In genomic region chr2:74186038-74186437, GRCh38 we compare ENCODE assay signal across 9 cellular contexts. TPM values are rescaled to one million over a fixed set of nuclear protein-coding genes. Genes with fewer than 3 reads are reported as not detected.
A peak's percentile ranks its signal among the peaks of the same experiment; 100 is the strongest.
DNase-seq lines count a peak whose midpoint lies in the region; ATAC-seq and TF ChIP-seq lines count a peak whose summit lies in the region.
"Had no signal": no experiment of that assay in that cellular context is flagged by ENCODE, and none has a peak within 500 bp of the region (broad histone marks: within the 10 kb centered on the region; RNA-seq: fewer than 3 reads in every experiment).

No MANE protein-coding gene starts in this region.

- no peaks in the 10 kb centered on the region for H3K9me3 Mint-ChIP-seq in activated T-cell treated with anti-CD3 and anti-CD28 coated beads, Interleukin-2, amount 50 U/mL, for 72 hours
- H3K9me3 Mint-ChIP-seq in chondrocyte (ENCODE audit: low read depth) = no peaks in the 10 kb centered on the region

- H3K4me3 Mint-ChIP-seq in activated T-cell treated with anti-CD3 and anti-CD28 coated beads, Interleukin-2, amount 50 U/mL, for 72 hours = peak overlapping the region; percentile 42 to 60
- no peak overlapping the region for H3K4me3 Mint-ChIP-seq in chondrocyte (ENCODE audit: unreplicated experiment)

- ATAC-seq in GM19468 (IDR thresholded peaks at IDR 0.05; ENCODE audit: extremely low read depth, unreplicated experiment) = peak; percentile 69
- ATAC-seq in HG03469 (IDR thresholded peaks at IDR 0.05; ENCODE audit: unreplicated experiment) = peak; percentile 59
- ATAC-seq in activated T-cell treated with anti-CD3 and anti-CD28 coated beads, Interleukin-2, amount 50 U/mL, for 72 hours (replicated peaks in 1 of 2) = peak; percentile 98
- no peak for ATAC-seq in psoas muscle
- ATAC-seq: HCT116 had no signal

- H3K27me3 Mint-ChIP-seq in activated T-cell treated with anti-CD3 and anti-CD28 coated beads, Interleukin-2, amount 50 U/mL, for 72 hours (ENCODE audit: low read depth) = peaks cover 3% of the 10 kb centered on the region
- peaks cover 4% of the 10 kb centered on the region for H3K27me3 Mint-ChIP-seq in chondrocyte (ENCODE audit: low read depth)

- 81 to 89% (median 83%) methylated on average over 9 of the region's 9 CpGs for WGBS in psoas muscle, 3 donors

- H3K4me3 ChIP-seq in GM08714 (ENCODE audit: low read length) (peak overlapping the region; percentile 19; the same call in 1 of the 2 replicates), psoas muscle (no peak overlapping the region)

- peak; percentile 68 to 73 for DNase-seq in activated T-cell treated with anti-CD3 and anti-CD28 coated beads, Interleukin-2, amount 50 U/mL, for 72 hours
- peak; percentile 34 for DNase-seq in putamen (ENCODE audit: low spot score)
- no peak for DNase-seq in psoas muscle
- DNase-seq in amniotic stem cell (lab: John Stamatoyannopoulos, UW) = no peak
- DNase-seq in chondrocyte (ENCODE audit: low spot score) = no peak

- H3K27ac ChIP-seq in psoas muscle = no peak overlapping the region

- intact Hi-C loops in psoas muscle (cut with DNase I) = no loop called here

- H3K4me1 ChIP-seq in psoas muscle = peaks cover 14% of the 10 kb centered on the region

- H3K36me3 ChIP-seq in psoas muscle (ENCODE audit: insufficient read depth in 1 of 2, low read depth in 1 of 2) = no peaks in the 10 kb centered on the region

- H3K27ac Mint-ChIP-seq in activated T-cell treated with anti-CD3 and anti-CD28 coated beads, Interleukin-2, amount 50 U/mL, for 72 hours = peak overlapping the region; percentile 73
- H3K27ac Mint-ChIP-seq in chondrocyte (ENCODE audit: unreplicated experiment) = no peak overlapping the region

- H3K9me3 ChIP-seq in psoas muscle = no peaks in the 10 kb centered on the region

- no peaks in the 10 kb centered on the region for H3K27me3 ChIP-seq in psoas muscle (ENCODE audit: insufficient read depth in 3 of 3, low read length in 2 of 3)

- H3K4me1 Mint-ChIP-seq in activated T-cell treated with anti-CD3 and anti-CD28 coated beads, Interleukin-2, amount 50 U/mL, for 72 hours (ENCODE audit: low read depth) = peaks cover 44% of the 10 kb centered on the region
- peaks cover 3% of the 10 kb centered on the region for H3K4me1 Mint-ChIP-seq in chondrocyte (ENCODE audit: low read depth)

- no peak for TF ChIP-seq CTCF in psoas muscle (IDR thresholded peaks at IDR 0.05)
- no peak for TF ChIP-seq CTCF in chondrocyte (IDR thresholded peaks at IDR 0.05)

- H3K36me3 Mint-ChIP-seq in activated T-cell treated with anti-CD3 and anti-CD28 coated beads, Interleukin-2, amount 50 U/mL, for 72 hours (ENCODE audit: insufficient read depth in 2 of 2) = peaks cover 0 to 2% of the 10 kb centered on the region in 2 donors
- H3K36me3 Mint-ChIP-seq in chondrocyte (ENCODE audit: low read depth) = no peaks in the 10 kb centered on the region

RNA-seq across cellular contexts. Expression of gene MOB1A, which starts 7.4 kb away (rescaled TPM):
- total RNA-seq in activated T-cell treated with anti-CD3 and anti-CD28 coated beads, Interleukin-2, amount 50 U/mL, for 72 hours = 100 to 1,000 TPM; 121 to 135 TPM
- total RNA-seq in psoas muscle (10 to 100 TPM; 28.0 to 44.3 (median 28.9) TPM), chondrocyte (78.3 to 96.1 TPM (median 81.0 TPM) in 3 replicates)
- polyA plus RNA-seq in psoas muscle = 10 to 100 TPM; 13.6 to 71.2 (median 24.8) TPM

RNA-seq across cellular contexts. Expression of gene MTHFD2, which starts 12.4 kb away (rescaled TPM):
- total RNA-seq in activated T-cell treated with anti-CD3 and anti-CD28 coated beads, Interleukin-2, amount 50 U/mL, for 72 hours = 100 to 1,000 TPM; 518 to 624 TPM
- 10 to 100 TPM; 16.6 to 76.2 (median 61.2) TPM for total RNA-seq in psoas muscle
- polyA plus RNA-seq in psoas muscle = 100 to 1,000 TPM in 1 of 3 donors, 10 to 100 TPM in 2; 52.1 to 112 (median 60.4) TPM
- total RNA-seq in chondrocyte = 74.0 to 366 TPM (median 363 TPM) in 3 replicates

RNA-seq across cellular contexts. Expression of gene BOLA3, which starts 38.3 kb away (rescaled TPM):
- 10 to 100 TPM; 41.1 to 42.5 TPM for total RNA-seq in activated T-cell treated with anti-CD3 and anti-CD28 coated beads, Interleukin-2, amount 50 U/mL, for 72 hours
- total RNA-seq in psoas muscle (10 to 100 TPM; 47.7 to 65.9 (median 54.3) TPM), chondrocyte (27.4 to 46.4 TPM (median 27.8 TPM) in 3 replicates)
- polyA plus RNA-seq in psoas muscle = 100 to 1,000 TPM in 2 of 3 donors, 10 to 100 TPM in 1; 99.6 to 117 (median 103) TPM

Comparison
In these comparisons a context has a peak if more than half of its experiments do, and no peak if none do; other contexts are left out.
1. ATAC-seq: peak in GM19468 (single experiment), HG03469 (single experiment) and activated T-cell treated with anti-CD3 and anti-CD28 coated beads, Interleukin-2, amount 50 U/mL, for 72 hours (2 of 2); none in psoas muscle (0 of 4).
2. DNase-seq: peak in activated T-cell treated with anti-CD3 and anti-CD28 coated beads, Interleukin-2, amount 50 U/mL, for 72 hours (2 of 2) and putamen (single experiment); none in psoas muscle (0 of 2), amniotic stem cell (single experiment) and chondrocyte (single experiment).